In the genomic region with DNA sequence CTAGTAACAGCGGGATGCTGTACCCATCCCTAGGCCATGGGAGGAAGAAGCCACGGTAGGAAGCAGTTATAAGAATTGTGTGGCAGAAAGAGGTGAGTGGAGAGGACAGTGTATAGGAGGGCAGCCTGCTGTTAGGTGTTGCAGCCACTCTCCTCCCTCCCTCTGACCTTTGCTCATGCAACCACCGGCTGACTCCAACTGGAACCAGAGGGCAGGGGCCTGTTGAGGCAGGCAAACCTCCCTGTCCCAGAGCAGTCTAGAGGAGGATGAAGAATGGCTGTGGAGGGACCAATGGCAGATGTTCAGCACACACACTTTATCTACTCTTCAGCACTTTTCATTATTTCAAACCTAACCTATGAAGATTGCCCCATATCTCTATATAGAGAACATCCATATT, we compare ENCODE assay signal across 18 cellular contexts. TPM values are rescaled to one million over a fixed set of nuclear protein-coding genes. Genes with fewer than 3 reads are reported as not detected.
DNase-seq lines count a peak whose midpoint lies in the region; ATAC-seq, FAIRE-seq and TF ChIP-seq lines count a peak whose summit lies in the region.
"Had no signal": no experiment of that assay in that cellular context is flagged by ENCODE, and none has a peak within 500 bp of the region (broad histone marks: within the 10 kb centered on the region; RNA-seq: fewer than 3 reads in every experiment).

No MANE protein-coding gene starts in this region.

- peaks cover 5 to 63% (median 14%) of the 10 kb centered on the region in 3 donors for H3K36me3 Mint-ChIP-seq in CD8-positive, alpha-beta memory T cell
- H3K36me3 Mint-ChIP-seq in naive thymus-derived CD8-positive, alpha-beta T cell, result peaks cover 0 to 54% (median 10%) of the 10 kb centered on the region in 3 donors

- H3K27ac ChIP-seq in CD8-positive, alpha-beta memory T cell (ENCODE audit: low read depth, low read length), result no peak overlapping the region
- no peak overlapping the region for H3K27ac ChIP-seq in GM12878 (ENCODE audit: control insufficient read depth, insufficient read depth)
- H3K27ac ChIP-seq: body of pancreas, gastroesophageal sphincter, testis had no signal

- H3K4me2 ChIP-seq in Loucy (ENCODE audit: low read depth, low read length, poor library complexity, severe bottlenecking) (peak overlapping the region; percentile 90), GM12878 (ENCODE audit: control insufficient read depth, insufficient read depth) (peak overlapping the region; percentile 9)

- H3K9me3 ChIP-seq in CD8-positive, alpha-beta memory T cell (ENCODE audit: low read length), result no peaks in the 10 kb centered on the region
- H3K9me3 ChIP-seq in Loucy (ENCODE audit: insufficient read depth, low read depth, low read length) (no peaks in the 10 kb centered on the region), GM12878 (replicated peaks; ENCODE audit: control insufficient read depth, insufficient read depth, low read length) (no peaks in the 10 kb centered on the region)
- H3K9me3 ChIP-seq: body of pancreas, gastroesophageal sphincter, testis had no signal

- intact Hi-C loops in GM12878 (cut with micrococcal nuclease; ENCODE audit: unreplicated experiment), result loop anchor here (5.0 to 10.0 kb wide), 3 partner anchors 196 to 626 kb away; partner anchors contain the start of genes AP1G1, IST1 and ZNF23

- H3K9me2 ChIP-seq in Loucy (replicated peaks; ENCODE audit: low read depth, low read length), result no peaks in the 10 kb centered on the region

- H3K27me3 Mint-ChIP-seq in CD8-positive, alpha-beta memory T cell, result no peaks in the 10 kb centered on the region
- no peaks in the 10 kb centered on the region for H3K27me3 Mint-ChIP-seq in naive thymus-derived CD8-positive, alpha-beta T cell

- no peak overlapping the region for H3K4me3 ChIP-seq in CD8-positive, alpha-beta memory T cell (ENCODE audit: low read length)
- peak overlapping the region; percentile 97 for H3K4me3 ChIP-seq in Loucy (ENCODE audit: low read length, poor library complexity, severe bottlenecking)
- H3K4me3 ChIP-seq in GM12878, result peak overlapping the region; percentile 18; the same call in 1 of the 2 replicates
- H3K4me3 ChIP-seq: body of pancreas, gastroesophageal sphincter had no signal

- WGBS in GM12878 (ENCODE audit: insufficient coverage, insufficient replicate concordance, low lambda C conversion rate, missing lambda C conversion rate), result 100% methylated on average over 3 of the region's 3 CpGs

- no peaks in the 10 kb centered on the region for H3K9me3 Mint-ChIP-seq in CD8-positive, alpha-beta memory T cell
- no peaks in the 10 kb centered on the region for H3K9me3 Mint-ChIP-seq in naive thymus-derived CD8-positive, alpha-beta T cell

- TF ChIP-seq CTCF in Loucy (conservative IDR thresholded peaks at IDR 0.05; ENCODE audit: low read length), result no peak
- TF ChIP-seq CTCF in GM12878 (IDR thresholded peaks at IDR 0.05 in 2 of 3, conservative IDR thresholded peaks at IDR 0.05 in 1 of 3; ENCODE audit: control insufficient read depth in 2 of 3, extremely low read depth in 1 of 3, insufficient read depth in 1 of 3, low read depth in 3 of 3, low read length in 3 of 3), result no peak

- no peak for FAIRE-seq in GM12878 (lab: Jason Lieb, UNC)
- FAIRE-seq: D721Med, RCC 7860 had no signal

- H3K79me2 ChIP-seq in Loucy (ENCODE audit: insufficient read depth, low read length) (peaks cover 59% of the 10 kb centered on the region), GM12878 (ENCODE audit: control insufficient read depth, insufficient read depth, low read length) (peaks cover 49% of the 10 kb centered on the region)

- peak overlapping the region in 6 of 7 donors; percentile 3 to 96 (median 64) for H3K4me3 Mint-ChIP-seq in CD8-positive, alpha-beta memory T cell
- peak overlapping the region in 9 of 10 donors; percentile 20 to 100 (median 92) for H3K4me3 Mint-ChIP-seq in naive thymus-derived CD8-positive, alpha-beta T cell

- BruUV-seq in GM12878 (replicated peaks; lab: Mats Ljungman, UMichigan), result no TSS peak

- peak overlapping the region; percentile 94 for H3K9ac ChIP-seq in Loucy (ENCODE audit: low read depth, low read length, poor library complexity, severe bottlenecking)
- no peak overlapping the region for H3K9ac ChIP-seq in GM12878 (ENCODE audit: control insufficient read depth, insufficient read depth, low read length)

- H3F3A ChIP-seq in Loucy (ENCODE audit: low read depth), result no peaks in the 10 kb centered on the region

- H3K27ac Mint-ChIP-seq in CD8-positive, alpha-beta memory T cell, result peak overlapping the region; percentile 7 to 83 (median 46)
- peak overlapping the region in 9 of 10 donors; percentile 15 to 99 (median 58) for H3K27ac Mint-ChIP-seq in naive thymus-derived CD8-positive, alpha-beta T cell

- TF ChIP-seq POLR2A in GM12878 (IDR thresholded peaks at IDR 0.05; ENCODE audit: low read depth, low read length), result no peak

- RAD21 ChIA-PET in GM12878 (lab: Charles Lee; ENCODE audit: unreplicated experiment), result no interaction called here

- no peak for DNase-seq in CD8-positive, alpha-beta memory T cell
- no peak for DNase-seq in GM12878 (ENCODE audit: low read depth, low spot score)
- no peak for DNase-seq in naive thymus-derived CD8-positive, alpha-beta T cell
- no peak for DNase-seq in stimulated activated CD8-positive, alpha-beta memory T cell treated with anti-CD3 and anti-CD28 coated beads, Interleukin-4, amount 100 ng/mL, for 48 hours
- DNase-seq: body of pancreas; effector memory CD4-positive, alpha-beta T cell; islet precursor cell; NCI-H1417; NCI-H510A; testis had no signal

- H3K36me3 ChIP-seq in CD8-positive, alpha-beta memory T cell (ENCODE audit: insufficient read depth, low read length), result peaks cover 20% of the 10 kb centered on the region
- H3K36me3 ChIP-seq in Loucy (ENCODE audit: insufficient read depth, low read length) (peaks cover 25% of the 10 kb centered on the region; the same call in 1 of the 2 replicates), GM12878 (ENCODE audit: control insufficient read depth in 2 of 2, insufficient read depth in 2 of 2, low read length in 1 of 2) (peaks cover 0 to 15% of the 10 kb centered on the region in 2 experiments; a peak in 1 of 4 replicates)

- CTCF ChIA-PET in CD8-positive, alpha-beta memory T cell (lab: Charles Lee), result no interaction called here
- CTCF ChIA-PET in GM12878 (lab: Yijun Ruan, JAX), result interaction anchor here (0.9 to 3.8 kb wide), 4 partner anchors 8 to 59 kb away, joined by 3 to 27 read pairs (median 4); no protein-coding TSS in a partner anchor

- H2AFZ ChIP-seq in Loucy (ENCODE audit: low read length), result no peak overlapping the region
- H2AFZ ChIP-seq in GM12878 (ENCODE audit: control insufficient read depth, low read depth, low read length), result no peak overlapping the region

- H4K20me1 ChIP-seq in Loucy (ENCODE audit: insufficient read depth, low read length, poor library complexity, severe bottlenecking), result peaks cover 23% of the 10 kb centered on the region
- 0 out of 2 replicates have a peak, but pooled peaks cover 2% of the 10 kb centered on the region for H4K20me1 ChIP-seq in GM12878 (ENCODE audit: control insufficient read depth, insufficient read depth)

- ATAC-seq in GM12878, result no peak
- ATAC-seq in naive thymus-derived CD8-positive, alpha-beta T cell, result no peak
- ATAC-seq in HG03095 (IDR thresholded peaks at IDR 0.05; ENCODE audit: unreplicated experiment), result no peak
- ATAC-seq in GM18520 (IDR thresholded peaks at IDR 0.05; ENCODE audit: unreplicated experiment), result no peak
- ATAC-seq: body of pancreas, gastroesophageal sphincter had no signal

- H3K27me3 ChIP-seq in CD8-positive, alpha-beta memory T cell (ENCODE audit: insufficient read depth, low read length, poor library complexity, severe bottlenecking), result no peaks in the 10 kb centered on the region
- H3K27me3 ChIP-seq in Loucy (ENCODE audit: insufficient read depth, low read length, poor library complexity, severe bottlenecking) (no peaks in the 10 kb centered on the region), GM12878 (replicated peaks in 1 of 2; ENCODE audit: control insufficient read depth in 2 of 2, insufficient read depth in 2 of 2, low read length in 1 of 2) (no peaks in the 10 kb centered on the region)
- H3K27me3 ChIP-seq: body of pancreas, gastroesophageal sphincter, testis had no signal

- POLR2A ChIA-PET in CD8-positive, alpha-beta memory T cell (lab: Charles Lee), result no interaction called here
- POLR2A ChIA-PET in GM12878 (lab: Charles Lee), result interaction anchor here (1.0 kb wide), 1 partner anchor 14 kb away, joined by 5 read pairs; no protein-coding TSS in a partner anchor
- POLR2A ChIA-PET in naive thymus-derived CD8-positive, alpha-beta T cell (lab: Charles Lee), result no interaction called here

- no peak for TF ChIP-seq RAD21 in GM12878 (IDR thresholded peaks at IDR 0.05; ENCODE audit: insufficient read depth, low read depth, low read length)

- peaks cover 28% of the 10 kb centered on the region for H3K4me1 ChIP-seq in CD8-positive, alpha-beta memory T cell (ENCODE audit: insufficient read depth, low read length)
- H3K4me1 ChIP-seq in Loucy (ENCODE audit: insufficient read depth, low read length, poor library complexity, severe bottlenecking) (peaks cover 30% of the 10 kb centered on the region), GM12878 (ENCODE audit: control insufficient read depth, insufficient read depth, low read length) (peaks cover 11% of the 10 kb centered on the region)

- in situ Hi-C loops in GM12878 (cut with MboI), result no loop called here

- H3K4me1 Mint-ChIP-seq in CD8-positive, alpha-beta memory T cell, result peaks cover 55 to 65% (median 57%) of the 10 kb centered on the region in 3 donors
- H3K4me1 Mint-ChIP-seq in naive thymus-derived CD8-positive, alpha-beta T cell, result peaks cover 31 to 57% (median 51%) of the 10 kb centered on the region in 4 donors

- SMC1A ChIA-PET in GM12878 (lab: Charles Lee; ENCODE audit: uncharacterized antibody, unreplicated experiment), result interaction anchor here (0.9 to 2.3 kb wide), 3 partner anchors 8 to 24 kb away, joined by 3 to 6 read pairs (median 3); no protein-coding TSS in a partner anchor

- no peak for TF ChIP-seq EP300 in GM12878 (IDR thresholded peaks at IDR 0.05; ENCODE audit: borderline replicate concordance in 1 of 2, control insufficient read depth in 1 of 2, low read depth in 2 of 2, low read length in 2 of 2)

RNA-seq across cellular contexts. Expression of gene TXNL4B, which starts 2.2 kb away (rescaled TPM):
- total RNA-seq in CD8-positive, alpha-beta memory T cell, result 10 to 100 TPM; 37.9 to 38.7 TPM
- 14.0 TPM for polyA plus RNA-seq in CD8-positive, alpha-beta memory T cell
- total RNA-seq in GM12878 (2013; cell fraction: nucleolus; rRNA removed), result 15.0 and 18.1 TPM in 2 replicates
- total RNA-seq in GM12878 (2014; rRNA removed), result 13.3 and 15.2 TPM in 2 replicates
- total RNA-seq in GM12878 (2014; rRNA removed; fragmentation: Illumina TruSeq; extraction: Trizol), result 11.1 TPM in 2 replicates
- total RNA-seq in GM12878 (2021), result 14.0 and 17.2 TPM in 2 replicates
- polyA plus RNA-seq in GM12878 (2011; ENCODE audit: low read depth), result 8.4 TPM
- polyA plus RNA-seq in GM12878 (2011; rRNA removed), result 24.0 and 42.1 TPM in 2 replicates
- polyA plus RNA-seq in GM12878 (2011; cell fraction: cytosol; rRNA removed), result 14.6 and 16.4 TPM in 2 replicates
- polyA plus RNA-seq in GM12878 (2011; cell fraction: nucleus; rRNA removed), result 7.9 and 9.1 TPM in 2 replicates
- 10.7 and 11.5 TPM in 2 replicates for polyA plus RNA-seq in GM12878 (2012)
- 16.2 and 16.3 TPM in 2 replicates for polyA plus RNA-seq in GM12878 (2014; fragmentation: Illumina TruSeq; extraction: Trizol)
- 10 to 100 TPM; 13.8 to 15.5 TPM for polyA plus RNA-seq in GM12878 (2014; fragmentation: Nextera tagmentation; extraction: Ambion mirVana)
- 13.4 and 16.9 TPM in 2 replicates for polyA plus RNA-seq in GM12878 (2014; rRNA removed)
- polyA plus RNA-seq in GM12878 (2016; fragmentation: Nextera tagmentation; extraction: Ambion mirVana), result 10 to 100 TPM; 22.6 TPM
- polyA minus RNA-seq in GM12878 (2011; rRNA and poly(A)+ RNA removed), result 9.0 and 10.5 TPM in 2 replicates
- polyA minus RNA-seq in GM12878 (2011; cell fraction: cytosol; rRNA and poly(A)+ RNA removed), result 4.4 and 5.4 TPM in 2 replicates
- polyA minus RNA-seq in GM12878 (2011; cell fraction: nucleus; rRNA and poly(A)+ RNA removed), result 4.4 and 6.5 TPM in 2 replicates
- total RNA-seq in naive thymus-derived CD8-positive, alpha-beta T cell, result 10 to 100 TPM; 18.7 to 20.3 TPM
- 10 to 100 TPM; 12.0 to 17.5 (median 15.7) TPM for polyA plus RNA-seq in naive thymus-derived CD8-positive, alpha-beta T cell

RNA-seq across cellular contexts. Expression of gene DHX38, which starts 2.4 kb away (rescaled TPM):
- 10 to 100 TPM; 93.6 to 98.3 TPM for total RNA-seq in CD8-positive, alpha-beta memory T cell
- polyA plus RNA-seq in CD8-positive, alpha-beta memory T cell, result 32.7 TPM
- 75.4 and 90.2 TPM in 2 replicates for total RNA-seq in GM12878 (2013; cell fraction: nucleolus; rRNA removed)
- total RNA-seq in GM12878 (2014; rRNA removed), result 47.7 and 48.8 TPM in 2 replicates
- 32.7 and 38.8 TPM in 2 replicates for total RNA-seq in GM12878 (2014; rRNA removed; fragmentation: Illumina TruSeq; extraction: Trizol)
- total RNA-seq in GM12878 (2021), result 67.0 and 67.8 TPM in 2 replicates
- 41.8 TPM for polyA plus RNA-seq in GM12878 (2011; ENCODE audit: low read depth)
- polyA plus RNA-seq in GM12878 (2011; rRNA removed), result 23.9 and 35.7 TPM in 2 replicates
- 42.0 and 50.8 TPM in 2 replicates for polyA plus RNA-seq in GM12878 (2011; cell fraction: cytosol; rRNA removed)
- 179 and 255 TPM in 2 replicates for polyA plus RNA-seq in GM12878 (2011; cell fraction: nucleus; rRNA removed)
- polyA plus RNA-seq in GM12878 (2012), result 57.3 and 77.4 TPM in 2 replicates
- 39.0 and 40.3 TPM in 2 replicates for polyA plus RNA-seq in GM12878 (2014; fragmentation: Illumina TruSeq; extraction: Trizol)
- 1 to 10 TPM; 2.1 to 5.8 TPM for polyA plus RNA-seq in GM12878 (2014; fragmentation: Nextera tagmentation; extraction: Ambion mirVana)
- polyA plus RNA-seq in GM12878 (2014; rRNA removed), result 51.7 and 60.3 TPM in 2 replicates
- 10 to 100 TPM; 46.1 to 47.1 TPM for polyA plus RNA-seq in GM12878 (2016; fragmentation: Nextera tagmentation; extraction: Ambion mirVana)
- polyA minus RNA-seq in GM12878 (2011; rRNA and poly(A)+ RNA removed), result 65.1 and 79.6 TPM in 2 replicates
- 23.4 and 33.1 TPM in 2 replicates for polyA minus RNA-seq in GM12878 (2011; cell fraction: cytosol; rRNA and poly(A)+ RNA removed)
- polyA minus RNA-seq in GM12878 (2011; cell fraction: nucleus; rRNA and poly(A)+ RNA removed), result 41.0 and 69.0 TPM in 2 replicates
- 100 to 1,000 TPM; 112 to 120 TPM for total RNA-seq in naive thymus-derived CD8-positive, alpha-beta T cell
- 10 to 100 TPM; 16.8 to 36.9 (median 25.9) TPM for polyA plus RNA-seq in naive thymus-derived CD8-positive, alpha-beta T cell

RNA-seq across cellular contexts. Expression of gene HPR, which starts 28.2 kb away (rescaled TPM):
- not detected for total RNA-seq in CD8-positive, alpha-beta memory T cell
- not detected for polyA plus RNA-seq in CD8-positive, alpha-beta memory T cell
- not detected in 2 replicates for total RNA-seq in GM12878 (2013; cell fraction: nucleolus; rRNA removed)
- total RNA-seq in GM12878 (2014; rRNA removed) (not detected in 2 replicates), GM12878 (2014; rRNA removed; fragmentation: Illumina TruSeq; extraction: Trizol) (not detected in 2 replicates), GM12878 (2021) (not detected in 2 replicates)
- not detected for polyA plus RNA-seq in GM12878 (2011; ENCODE audit: low read depth)
- polyA plus RNA-seq in GM12878 (2011; rRNA removed) (not detected in 2 replicates), GM12878 (2014; fragmentation: Illumina TruSeq; extraction: Trizol) (not detected in 2 replicates), GM12878 (2014; fragmentation: Nextera tagmentation; extraction: Ambion mirVana) (not detected), GM12878 (2014; rRNA removed) (not detected in 2 replicates), GM12878 (2016; fragmentation: Nextera tagmentation; extraction: Ambion mirVana) (under 1 TPM in 1 of 2 experiments, not detected in 1; 0.15 TPM)
- not detected in 2 replicates for polyA plus RNA-seq in GM12878 (2011; cell fraction: cytosol; rRNA removed)
- polyA plus RNA-seq in GM12878 (2011; cell fraction: nucleus; rRNA removed), result not detected in 2 replicates
- polyA plus RNA-seq in GM12878 (2012), result not detected in 2 replicates
- polyA minus RNA-seq in GM12878 (2011; rRNA and poly(A)+ RNA removed), result not detected in 2 replicates
- polyA minus RNA-seq in GM12878 (2011; cell fraction: cytosol; rRNA and poly(A)+ RNA removed), result not detected in 2 replicates
- polyA minus RNA-seq in GM12878 (2011; cell fraction: nucleus; rRNA and poly(A)+ RNA removed), result not detected in 2 replicates
- not detected for total RNA-seq in naive thymus-derived CD8-positive, alpha-beta T cell
- not detected for polyA plus RNA-seq in naive thymus-derived CD8-positive, alpha-beta T cell
- total RNA-seq: body of pancreas, myocyte, skeletal muscle tissue had no signal

RNA-seq across cellular contexts. Expression of gene HP, which starts 36.9 kb away (rescaled TPM):
- not detected for total RNA-seq in CD8-positive, alpha-beta memory T cell
- polyA plus RNA-seq in CD8-positive, alpha-beta memory T cell, result not detected
- total RNA-seq in GM12878 (2013; cell fraction: nucleolus; rRNA removed), result not detected in 2 replicates
- not detected in 2 replicates for total RNA-seq in GM12878 (2014; rRNA removed)
- not detected in 2 replicates for total RNA-seq in GM12878 (2014; rRNA removed; fragmentation: Illumina TruSeq; extraction: Trizol)
- total RNA-seq in GM12878 (2021), result 8.7 and 10.8 TPM in 2 replicates
- not detected for polyA plus RNA-seq in GM12878 (2011; ENCODE audit: low read depth)
- polyA plus RNA-seq in GM12878 (2011; rRNA removed), result not detected in 2 replicates
- not detected in 2 replicates for polyA plus RNA-seq in GM12878 (2011; cell fraction: cytosol; rRNA removed)
- polyA plus RNA-seq in GM12878 (2011; cell fraction: nucleus; rRNA removed), result not detected in 2 replicates
- 0.14 TPM in 1 of 2 replicates, not detected in the other for polyA plus RNA-seq in GM12878 (2012)
- polyA plus RNA-seq in GM12878 (2014; fragmentation: Illumina TruSeq; extraction: Trizol), result not detected in 2 replicates
- not detected for polyA plus RNA-seq in GM12878 (2014; fragmentation: Nextera tagmentation; extraction: Ambion mirVana)
- polyA plus RNA-seq in GM12878 (2014; rRNA removed), result 0.03 TPM in 1 of 2 replicates, not detected in the other
- not detected for polyA plus RNA-seq in GM12878 (2016; fragmentation: Nextera tagmentation; extraction: Ambion mirVana)
- not detected in 2 replicates for polyA minus RNA-seq in GM12878 (2011; rRNA and poly(A)+ RNA removed)
- polyA minus RNA-seq in GM12878 (2011; cell fraction: cytosol; rRNA and poly(A)+ RNA removed), result not detected in 2 replicates
- polyA minus RNA-seq in GM12878 (2011; cell fraction: nucleus; rRNA and poly(A)+ RNA removed), result not detected in 2 replicates
- under 1 TPM in 1 of 2 experiments, not detected in 1; 0.22 TPM for total RNA-seq in naive thymus-derived CD8-positive, alpha-beta T cell
- under 1 TPM in 1 of 3 donors, not detected in 2; 0.26 TPM for polyA plus RNA-seq in naive thymus-derived CD8-positive, alpha-beta T cell
- total RNA-seq: myocyte had no signal
